17 cellular contexts compared by ENCODE assay signal in genomic region chr3:15713364-15713763, GRCh38.
"Had no signal": no experiment of that assay in that cellular context is flagged by ENCODE, and none has a peak within 500 bp of the region (broad histone marks: within the 10 kb centered on the region; RNA-seq: fewer than 3 reads in every experiment).

No MANE protein-coding gene starts in this region.

- H3K27ac ChIP-seq: foreskin keratinocyte, pancreas, stomach, thoracic aorta, transverse colon had no signal

- ATAC-seq: foreskin keratinocyte, pancreas, right cardiac atrium had no signal

- DNase-seq: effector CD4-positive, alpha-beta T cell; endodermal cell; erythroblast; foreskin keratinocyte; immature natural killer cell; mesendoderm; naive B cell; occipital lobe; pancreas; right cardiac atrium; small intestine; stimulated activated CD4-positive, alpha-beta T cell treated with anti-CD3 and anti-CD28 coated beads, Interleukin-12 subunit alpha, Interleukin-12 subunit beta, amount 100 ng/mL, for 4 hours; stimulated activated naive CD4-positive, alpha-beta T cell; stomach; substantia nigra; transverse colon had no signal

- H3K9me3 ChIP-seq: pancreas, stomach, thoracic aorta, transverse colon had no signal

- H3K27me3 ChIP-seq: foreskin keratinocyte, pancreas, stomach, transverse colon had no signal

- H3K4me3 ChIP-seq: pancreas, stomach, thoracic aorta, transverse colon had no signal

- H3K4me1 ChIP-seq: foreskin keratinocyte, pancreas, transverse colon had no signal
